ENCODE assay signal across 9 cellular contexts in genomic region chr16:23905027-23905426, GRCh38.
A peak's percentile ranks its signal among the peaks of the same experiment; 100 is the strongest.
DNase-seq lines count a peak whose midpoint lies in the region; ATAC-seq and TF ChIP-seq lines count a peak whose summit lies in the region.
"Had no signal": no experiment of that assay in that cellular context is flagged by ENCODE, and none has a peak within 500 bp of the region (broad histone marks: within the 10 kb centered on the region; RNA-seq: fewer than 3 reads in every experiment).

No MANE protein-coding gene starts in this region.

- H3K27ac ChIP-seq in right atrium auricular region = no peak overlapping the region
- no peak overlapping the region for H3K27ac ChIP-seq in lower lobe of right lung

- no peaks in the 10 kb centered on the region for H3K9me3 ChIP-seq in right atrium auricular region
- H3K9me3 ChIP-seq in lower lobe of right lung = no peaks in the 10 kb centered on the region

- H3K36me3 Mint-ChIP-seq in Calu3 (ENCODE audit: insufficient read depth, unreplicated experiment) = no peaks in the 10 kb centered on the region

- DNase-seq in Right ventricle myocardium inferior (ENCODE audit: missing footprints) (no peak), right atrium auricular region (ENCODE audit: low spot score) (no peak), ecto neural progenitor cell (ENCODE audit: low spot score) (peak; percentile 80), lower lobe of right lung (peak; percentile 50), erythroblast (lab: John Stamatoyannopoulos, UW) (no peak), MV-4-11 (lab: John Stamatoyannopoulos, UW) (no peak), Calu3 (no peak)
- DNase-seq: NCI-H69 had no signal

- no peak for TF ChIP-seq CTCF in right atrium auricular region (IDR thresholded peaks at IDR 0.05)
- TF ChIP-seq CTCF in lower lobe of right lung (IDR thresholded peaks at IDR 0.05) = no peak
- no peak for TF ChIP-seq CTCF in Calu3 (IDR thresholded peaks at IDR 0.05; ENCODE audit: unreplicated experiment)

- no peak overlapping the region for H3K27ac Mint-ChIP-seq in Calu3 (ENCODE audit: unreplicated experiment)

- intact Hi-C loops in Right ventricle myocardium inferior (cut with DNase I) = loop anchor here (5.0 kb wide), 1 partner anchor 107 kb away; no protein-coding TSS in a partner anchor
- intact Hi-C loops in lower lobe of right lung (cut with DNase I) = no loop called here
- intact Hi-C loops in Calu3 (cut with micrococcal nuclease; ENCODE audit: unreplicated experiment) = no loop called here

- no peak overlapping the region for H3K4me3 Mint-ChIP-seq in Calu3 (ENCODE audit: low read depth, unreplicated experiment)

- ATAC-seq in Right ventricle myocardium inferior (peak; percentile 67), lower lobe of right lung (peak; percentile 72 to 80), HG02884 (IDR thresholded peaks at IDR 0.05; ENCODE audit: unreplicated experiment) (no peak)

- H3K4me1 ChIP-seq in right atrium auricular region (no peaks in the 10 kb centered on the region), lower lobe of right lung (peaks cover 3% of the 10 kb centered on the region)

- no peak for TF ChIP-seq POLR2A in erythroblast (IDR thresholded peaks at IDR 0.05; ENCODE audit: low read length)

- H3K4me1 Mint-ChIP-seq in Calu3 (ENCODE audit: low read depth, unreplicated experiment) = no peaks in the 10 kb centered on the region

- H3K4me3 ChIP-seq in right atrium auricular region = no peak overlapping the region
- H3K4me3 ChIP-seq in lower lobe of right lung = no peak overlapping the region

- H3K9me3 Mint-ChIP-seq in Calu3 (ENCODE audit: low read depth, unreplicated experiment) = no peaks in the 10 kb centered on the region

- H3K27me3 Mint-ChIP-seq in Calu3 (ENCODE audit: unreplicated experiment) = peaks cover 83% of the 10 kb centered on the region

- no peaks in the 10 kb centered on the region for H3K27me3 ChIP-seq in right atrium auricular region
- H3K27me3 ChIP-seq in lower lobe of right lung (ENCODE audit: low read depth) = no peaks in the 10 kb centered on the region

- H3K36me3 ChIP-seq in right atrium auricular region = no peaks in the 10 kb centered on the region
- H3K36me3 ChIP-seq in lower lobe of right lung = no peaks in the 10 kb centered on the region

- no TSS peak for BruUV-seq in Calu3 (replicated peaks; lab: Mats Ljungman, UMichigan)

- CTCF ChIA-PET in Calu3 (lab: Charles Lee) = interaction anchor here (0.6 kb wide), 1 partner anchor 30 kb away, joined by 3 read pairs; no protein-coding TSS in a partner anchor

Comparison
In these comparisons a context has a peak if more than half of its experiments do, and no peak if none do; other contexts are left out.
1. DNase-seq: peak in ecto neural progenitor cell (single experiment) and lower lobe of right lung (single experiment); none in Right ventricle myocardium inferior (single experiment), right atrium auricular region (single experiment), erythroblast (0 of 2), MV-4-11 (single experiment) and Calu3 (single experiment).